14 cellular contexts compared by ENCODE assay signal in the genomic region with DNA sequence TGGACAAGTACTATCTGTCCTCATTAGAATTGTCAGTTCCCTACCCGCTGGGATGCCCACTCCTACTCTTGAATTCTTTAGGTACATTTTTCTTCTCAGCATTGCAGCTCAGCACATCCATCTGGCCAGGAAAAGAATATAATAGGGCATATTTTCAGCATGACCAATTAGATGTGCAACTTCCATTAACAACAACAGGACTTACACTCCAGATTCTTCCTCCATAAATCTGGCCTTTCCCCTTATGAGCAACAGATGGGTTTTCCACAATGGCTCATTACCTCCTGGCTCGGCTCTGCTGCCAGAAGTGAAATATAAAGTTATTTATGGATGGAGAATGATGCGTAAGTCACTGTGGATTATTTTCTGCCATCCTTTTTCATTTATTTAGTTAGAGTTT.
DNase-seq lines count a peak whose midpoint lies in the region; ATAC-seq, FAIRE-seq and TF ChIP-seq lines count a peak whose summit lies in the region.
"Had no signal": no experiment of that assay in that cellular context is flagged by ENCODE, and none has a peak within 500 bp of the region (broad histone marks: within the 10 kb centered on the region; RNA-seq: fewer than 3 reads in every experiment).

No MANE protein-coding gene starts in this region.

- no peak for TF ChIP-seq CTCF in astrocyte of the cerebellum (IDR thresholded peaks at IDR 0.05; ENCODE audit: low read depth, low read length, missing control alignments)

- no peaks in the 10 kb centered on the region for H3K79me2 ChIP-seq in ACC112 (ENCODE audit: control insufficient read depth, insufficient read depth, low read length, unreplicated experiment)

- H3K27ac ChIP-seq in ACC112 (ENCODE audit: low read depth, low read length): 0 out of 2 replicates have a peak overlapping the region, but pooled peaks have one; percentile 21
- H3K27ac ChIP-seq: pancreas had no signal

- FAIRE-seq in H54 (lab: Jason Lieb, UNC): peak; percentile 81
- FAIRE-seq: H1, pancreas had no signal

- H3K36me3 ChIP-seq in ACC112 (ENCODE audit: insufficient read depth, low read length): no peaks in the 10 kb centered on the region
- H3K36me3 ChIP-seq: pancreas had no signal

- H3K4me1 ChIP-seq in ACC112 (ENCODE audit: control insufficient read depth, insufficient read depth, low read length, unreplicated experiment): peaks cover 21% of the 10 kb centered on the region
- H3K4me1 ChIP-seq: pancreas had no signal

- no peak for TF ChIP-seq POLR2A in H54 (IDR thresholded peaks at IDR 0.05; ENCODE audit: low read depth, low read length)

- no peak overlapping the region for H3K4me3 ChIP-seq in ACC112 (ENCODE audit: low read depth, low read length)
- no peak overlapping the region for H3K4me3 ChIP-seq in astrocyte of the cerebellum (ENCODE audit: low read depth, low read length)
- H3K4me3 ChIP-seq: pancreas had no signal

- ATAC-seq in HG02852 (IDR thresholded peaks at IDR 0.05; ENCODE audit: unreplicated experiment): no peak
- no peak for ATAC-seq in HG03521 (IDR thresholded peaks at IDR 0.05; ENCODE audit: unreplicated experiment)
- ATAC-seq in GM21360 (IDR thresholded peaks at IDR 0.05; ENCODE audit: unreplicated experiment): no peak
- ATAC-seq: pancreas had no signal

- H2AFZ ChIP-seq in ACC112 (ENCODE audit: low read length, unreplicated experiment): peak overlapping the region; percentile 29

- DNase-seq in H54 (ENCODE audit: insufficient read length, low spot score): peak; percentile 6
- peak; percentile 64 for DNase-seq in astrocyte of the cerebellum (ENCODE audit: low read depth)
- DNase-seq in glomerular endothelial cell (ENCODE audit: extremely low read depth, low read depth, low spot score): peak; percentile 68
- DNase-seq in NCI-H524 (lab: John Stamatoyannopoulos, UW): no peak
- DNase-seq: activated gamma-delta T cell; AML-193; central memory CD4-positive, alpha-beta T cell; pancreas; stimulated activated CD4-positive, alpha-beta T cell treated with anti-CD3 and anti-CD28 coated beads, Interleukin-12 subunit alpha, Interleukin-12 subunit beta, amount 100 ng/mL, for 4 hours had no signal

- in situ Hi-C loops in astrocyte of the cerebellum (cut with HindIII; ENCODE audit: low sequenced_read_pairs): no loop called here

- H3K27me3 ChIP-seq in ACC112 (ENCODE audit: insufficient read depth, low read length): no peaks in the 10 kb centered on the region
- H3K27me3 ChIP-seq: pancreas had no signal

Comparison
In these comparisons a context has a peak if more than half of its experiments do, and no peak if none do; other contexts are left out.
1. DNase-seq: peak in H54 (single experiment), astrocyte of the cerebellum (single experiment) and glomerular endothelial cell (single experiment); none in NCI-H524 (0 of 2).